ENCODE assay signal across 14 cellular contexts in genomic region chr12:128801879-128802391, GRCh38. TPM values are rescaled to one million over a fixed set of nuclear protein-coding genes. Genes with fewer than 3 reads are reported as not detected.
DNase-seq lines count a peak whose midpoint lies in the region; ATAC-seq, FAIRE-seq and TF ChIP-seq lines count a peak whose summit lies in the region.
"Had no signal": no experiment of that assay in that cellular context is flagged by ENCODE, and none has a peak within 500 bp of the region (broad histone marks: within the 10 kb centered on the region; RNA-seq: fewer than 3 reads in every experiment).

No MANE protein-coding gene starts in this region.

- no peak for TF ChIP-seq RAD21 in GM12878 (IDR thresholded peaks at IDR 0.05; ENCODE audit: insufficient read depth, low read depth, low read length)

- WGBS in GM12878 (ENCODE audit: insufficient coverage, insufficient replicate concordance, low lambda C conversion rate, missing lambda C conversion rate), result 53% methylated on average over 8 of the region's 8 CpGs
- WGBS in aorta, 2 donors, result 25 to 28% methylated on average over 8 of the region's 8 CpGs

- TF ChIP-seq CTCF in GM12878 (IDR thresholded peaks at IDR 0.05 in 2 of 3, conservative IDR thresholded peaks at IDR 0.05 in 1 of 3; ENCODE audit: control insufficient read depth in 2 of 3, extremely low read depth in 1 of 3, insufficient read depth in 1 of 3, low read depth in 3 of 3, low read length in 3 of 3), result no peak
- no peak for TF ChIP-seq CTCF in Caco-2 (IDR thresholded peaks at IDR 0.05; ENCODE audit: insufficient read depth in 1 of 2, low read depth in 1 of 2, low read length in 1 of 2, severe bottlenecking in 1 of 2, unreplicated experiment in 1 of 2)

- H3K27ac ChIP-seq in GM12878 (ENCODE audit: control insufficient read depth, insufficient read depth), result peak overlapping the region; percentile 42; the same call in 1 of the 2 replicates
- peak overlapping the region; percentile 70 to 71 for H3K27ac ChIP-seq in aorta (ENCODE audit: low read depth in 1 of 2, low read length in 2 of 2)
- H3K27ac ChIP-seq: HL-60 had no signal

- ATAC-seq in Right ventricle myocardium superior (ENCODE audit: poor library complexity) (peak; percentile 87), GM12878 (peak; percentile 7; the same call in 2 of the 3 replicates), aorta (ENCODE audit: low FRiP score) (no peak), GM21619 (IDR thresholded peaks at IDR 0.05; ENCODE audit: unreplicated experiment) (no peak)

- TF ChIP-seq EP300 in GM12878 (IDR thresholded peaks at IDR 0.05; ENCODE audit: borderline replicate concordance in 1 of 2, control insufficient read depth in 1 of 2, low read depth in 2 of 2, low read length in 2 of 2), result no peak

- H3K4me2 ChIP-seq in GM12878 (ENCODE audit: control insufficient read depth, insufficient read depth), result 0 out of 2 replicates have a peak overlapping the region, but pooled peaks have one; percentile 31

- POLR2A ChIA-PET in GM12878 (lab: Charles Lee), result interaction anchor here (0.5 to 2.2 kb wide), 5 partner anchors 8 to 39 kb away, joined by 4 to 10 read pairs (median 6); no protein-coding TSS in a partner anchor
- POLR2A ChIA-PET in Caco-2 (lab: Charles Lee), result no interaction called here

- DNase-seq in Right ventricle myocardium superior, result no peak
- no peak for DNase-seq in cardiac septum (ENCODE audit: low spot score)
- no peak for DNase-seq in GM12878 (ENCODE audit: low read depth, low spot score)
- peak; percentile 47 for DNase-seq in kidney glomerular epithelial cell (lab: John Stamatoyannopoulos, UW)
- DNase-seq in aorta, result no peak
- no peak for DNase-seq in Caco-2
- no peak for DNase-seq in UCSD-AML1 (lab: John Stamatoyannopoulos, UW; ENCODE audit: unreplicated experiment)
- DNase-seq: activated T-cell treated with anti-CD3 and anti-CD28 coated beads, Interleukin-2, amount 50 U/mL, for 48 hours; NCI-H1105; stimulated activated CD4-positive, alpha-beta T cell treated with anti-CD3 and anti-CD28 coated beads, Interleukin-2, amount 100 ng/mL, for 48 hours had no signal

- RAD21 ChIA-PET in GM12878 (lab: Charles Lee; ENCODE audit: unreplicated experiment), result interaction anchor here (0.8 to 1.9 kb wide), 5 partner anchors 8 to 20 kb away, joined by 3 to 7 read pairs (median 4); no protein-coding TSS in a partner anchor

- peaks cover 34 to 70% of the 10 kb centered on the region in 2 experiments for H3K36me3 ChIP-seq in GM12878 (ENCODE audit: control insufficient read depth in 2 of 2, insufficient read depth in 2 of 2, low read length in 1 of 2)
- H3K36me3 ChIP-seq in aorta (ENCODE audit: control insufficient read depth in 1 of 2, insufficient read depth in 2 of 2, low read length in 1 of 2), result peaks cover 2 to 8% of the 10 kb centered on the region in 2 donors
- H3K36me3 ChIP-seq in Caco-2 (ENCODE audit: control insufficient read depth, insufficient read depth, low read length), result peaks cover 2% of the 10 kb centered on the region; the same call in 1 of the 2 replicates

- H2AFZ ChIP-seq in GM12878 (ENCODE audit: control insufficient read depth, low read depth, low read length), result no peak overlapping the region

- peaks cover 3% of the 10 kb centered on the region; the same call in 1 of the 2 replicates for H4K20me1 ChIP-seq in GM12878 (ENCODE audit: control insufficient read depth, insufficient read depth)

- H3K9me3 ChIP-seq in GM12878 (replicated peaks; ENCODE audit: control insufficient read depth, insufficient read depth, low read length), result no peaks in the 10 kb centered on the region; the same call in 2 of the 3 replicates
- H3K9me3 ChIP-seq in aorta (ENCODE audit: control insufficient read depth, low read length), result no peaks in the 10 kb centered on the region
- H3K9me3 ChIP-seq in Caco-2, result no peaks in the 10 kb centered on the region

- H3K4me3 Mint-ChIP-seq in Caco-2 (ENCODE audit: unreplicated experiment), result no peak overlapping the region
- H3K4me3 Mint-ChIP-seq: neural crest cell had no signal

- CTCF ChIA-PET in GM12878 (lab: Yijun Ruan, JAX) (interaction anchor here (1.5 to 13.4 kb wide), 2 partner anchors 19 to 55 kb away, joined by 3 to 105 read pairs; no protein-coding TSS in a partner anchor), Caco-2 (lab: Charles Lee) (no interaction called here)

- H3K4me1 ChIP-seq in GM12878 (ENCODE audit: control insufficient read depth, insufficient read depth, low read length) (peaks cover 42% of the 10 kb centered on the region), aorta (ENCODE audit: control insufficient read depth in 1 of 2, insufficient read depth in 2 of 2, low read length in 2 of 2) (peaks cover 0 to 6% of the 10 kb centered on the region in 2 donors), Caco-2 (no peaks in the 10 kb centered on the region)

- H3K4me3 ChIP-seq in GM12878, result no peak overlapping the region
- no peak overlapping the region for H3K4me3 ChIP-seq in aorta (ENCODE audit: low read length in 2 of 2)
- H3K4me3 ChIP-seq in Caco-2 (ENCODE audit: low read depth, low read length), result no peak overlapping the region

- no peaks in the 10 kb centered on the region for H3K27me3 ChIP-seq in GM12878 (replicated peaks in 1 of 2; ENCODE audit: control insufficient read depth in 2 of 2, insufficient read depth in 2 of 2, low read length in 1 of 2)
- no peaks in the 10 kb centered on the region for H3K27me3 ChIP-seq in aorta (ENCODE audit: control insufficient read depth in 1 of 2, insufficient read depth in 2 of 2, low read length in 1 of 2)
- no peaks in the 10 kb centered on the region for H3K27me3 ChIP-seq in Caco-2 (replicated peaks; ENCODE audit: control insufficient read depth, insufficient read depth, low read length)

- no peaks in the 10 kb centered on the region for H3K9me3 Mint-ChIP-seq in Caco-2 (ENCODE audit: unreplicated experiment)
- H3K9me3 Mint-ChIP-seq: neural crest cell had no signal

- H3K27ac Mint-ChIP-seq in Caco-2 (ENCODE audit: unreplicated experiment), result no peak overlapping the region

- no peak for FAIRE-seq in GM12878 (lab: Jason Lieb, UNC)
- FAIRE-seq: colon had no signal

- in situ Hi-C loops in GM12878 (cut with MboI), result no loop called here

- H3K4me1 Mint-ChIP-seq in Caco-2 (ENCODE audit: low read depth, unreplicated experiment), result no peaks in the 10 kb centered on the region
- H3K4me1 Mint-ChIP-seq: neural crest cell had no signal

- SMC1A ChIA-PET in GM12878 (lab: Charles Lee; ENCODE audit: uncharacterized antibody, unreplicated experiment), result interaction anchor here (1.1 to 1.6 kb wide), 5 partner anchors 8 to 28 kb away, joined by 3 to 10 read pairs (median 4); no protein-coding TSS in a partner anchor

- no TSS peak for BruUV-seq in GM12878 (replicated peaks; lab: Mats Ljungman, UMichigan)
- BruUV-seq in Caco-2 (replicated peaks; lab: Mats Ljungman, UMichigan), result no TSS peak

- H3K27me3 Mint-ChIP-seq in Caco-2 (ENCODE audit: insufficient read depth, unreplicated experiment), result no peaks in the 10 kb centered on the region

- peaks cover 77% of the 10 kb centered on the region for H3K36me3 Mint-ChIP-seq in Caco-2 (ENCODE audit: insufficient read depth, unreplicated experiment)

- intact Hi-C loops in Right ventricle myocardium superior (cut with DNase I) (no loop called here), cardiac septum (cut with DNase I) (no loop called here), GM12878 (cut with micrococcal nuclease; ENCODE audit: unreplicated experiment) (no loop called here), aorta (cut with DNase I) (no loop called here), Caco-2 (cut with micrococcal nuclease; ENCODE audit: unreplicated experiment) (no loop called here)

- peaks cover 73% of the 10 kb centered on the region for H3K79me2 ChIP-seq in GM12878 (ENCODE audit: control insufficient read depth, insufficient read depth, low read length)

- peak; percentile 42 for TF ChIP-seq POLR2A in GM12878 (IDR thresholded peaks at IDR 0.05; ENCODE audit: low read depth, low read length)

- H3K9ac ChIP-seq in GM12878 (ENCODE audit: control insufficient read depth, insufficient read depth, low read length), result no peak overlapping the region; the same call in 1 of the 2 replicates

RNA-seq across cellular contexts. Expression of gene SLC15A4, which starts 21.8 kb away (rescaled TPM):
- total RNA-seq in Right ventricle myocardium superior, result 14.2 TPM
- 15.8 TPM for total RNA-seq in cardiac septum
- 830 and 863 TPM in 2 replicates for total RNA-seq in GM12878 (2013; cell fraction: nucleolus; rRNA removed)
- 46.0 and 49.5 TPM in 2 replicates for total RNA-seq in GM12878 (2014; rRNA removed)
- 36.8 and 37.5 TPM in 2 replicates for total RNA-seq in GM12878 (2014; rRNA removed; fragmentation: Illumina TruSeq; extraction: Trizol)
- 40.3 and 44.5 TPM in 2 replicates for total RNA-seq in GM12878 (2021)
- polyA plus RNA-seq in GM12878 (2011; ENCODE audit: low read depth), result 45.1 TPM
- polyA plus RNA-seq in GM12878 (2011; rRNA removed), result 256 and 257 TPM in 2 replicates
- polyA plus RNA-seq in GM12878 (2011; cell fraction: cytosol; rRNA removed), result 161 and 187 TPM in 2 replicates
- 216 and 284 TPM in 2 replicates for polyA plus RNA-seq in GM12878 (2011; cell fraction: nucleus; rRNA removed)
- 58.1 and 84.6 TPM in 2 replicates for polyA plus RNA-seq in GM12878 (2012)
- 36.4 and 44.8 TPM in 2 replicates for polyA plus RNA-seq in GM12878 (2014; fragmentation: Illumina TruSeq; extraction: Trizol)
- 10 to 100 TPM; 17.6 to 24.7 TPM for polyA plus RNA-seq in GM12878 (2014; fragmentation: Nextera tagmentation; extraction: Ambion mirVana)
- 36.8 and 41.6 TPM in 2 replicates for polyA plus RNA-seq in GM12878 (2014; rRNA removed)
- 10 to 100 TPM; 12.7 to 15.1 TPM for polyA plus RNA-seq in GM12878 (2016; fragmentation: Nextera tagmentation; extraction: Ambion mirVana)
- 315 and 350 TPM in 2 replicates for polyA minus RNA-seq in GM12878 (2011; rRNA and poly(A)+ RNA removed)
- 107 and 115 TPM in 2 replicates for polyA minus RNA-seq in GM12878 (2011; cell fraction: cytosol; rRNA and poly(A)+ RNA removed)
- polyA minus RNA-seq in GM12878 (2011; cell fraction: nucleus; rRNA and poly(A)+ RNA removed), result 222 and 331 TPM in 2 replicates
- 10 to 100 TPM; 36.2 to 38.6 TPM for total RNA-seq in aorta
- 10 to 100 TPM; 16.0 to 21.1 TPM for polyA plus RNA-seq in aorta
- 17.8 and 19.6 TPM in 2 replicates for total RNA-seq in Caco-2 (2022)

RNA-seq across cellular contexts. Expression of gene GLT1D1, which starts 51.3 kb away (rescaled TPM):
- total RNA-seq in Right ventricle myocardium superior (0.30 TPM), cardiac septum (1.1 TPM), GM12878 (2014; rRNA removed) (2.4 and 2.5 TPM in 2 replicates), GM12878 (2014; rRNA removed; fragmentation: Illumina TruSeq; extraction: Trizol) (2.6 and 3.0 TPM in 2 replicates), GM12878 (2021) (4.1 and 4.2 TPM in 2 replicates), aorta (1 to 10 TPM in 1 of 2 donors, under 1 TPM in 1; 0.78 to 1.4 TPM), Caco-2 (2022) (not detected in 2 replicates)
- total RNA-seq in GM12878 (2013; cell fraction: nucleolus; rRNA removed), result 21.7 and 24.4 TPM in 2 replicates
- 2.3 TPM for polyA plus RNA-seq in GM12878 (2011; ENCODE audit: low read depth)
- polyA plus RNA-seq in GM12878 (2011; rRNA removed) (62.8 and 71.4 TPM in 2 replicates), GM12878 (2014; fragmentation: Illumina TruSeq; extraction: Trizol) (3.2 and 3.7 TPM in 2 replicates), GM12878 (2014; fragmentation: Nextera tagmentation; extraction: Ambion mirVana) (under 1 TPM; 0.42 to 0.53 TPM), GM12878 (2014; rRNA removed) (3.0 TPM in 2 replicates), GM12878 (2016; fragmentation: Nextera tagmentation; extraction: Ambion mirVana) (1 to 10 TPM; 1.7 to 3.8 TPM), aorta (under 1 TPM in 1 of 2 donors, not detected in 1; 0.54 TPM)
- 59.7 and 62.9 TPM in 2 replicates for polyA plus RNA-seq in GM12878 (2011; cell fraction: cytosol; rRNA removed)
- polyA plus RNA-seq in GM12878 (2011; cell fraction: nucleus; rRNA removed), result 37.7 and 42.3 TPM in 2 replicates
- 5.0 and 5.5 TPM in 2 replicates for polyA plus RNA-seq in GM12878 (2012)
- polyA minus RNA-seq in GM12878 (2011; rRNA and poly(A)+ RNA removed), result 61.7 and 63.7 TPM in 2 replicates
- polyA minus RNA-seq in GM12878 (2011; cell fraction: cytosol; rRNA and poly(A)+ RNA removed), result 23.4 and 23.9 TPM in 2 replicates
- 12.7 and 17.6 TPM in 2 replicates for polyA minus RNA-seq in GM12878 (2011; cell fraction: nucleus; rRNA and poly(A)+ RNA removed)

Comparison
In these comparisons a context has a peak if more than half of its experiments do, and no peak if none do; other contexts are left out.
1. ATAC-seq: peak in Right ventricle myocardium superior (single experiment) and GM12878 (single experiment); none in aorta (single experiment) and GM21619 (single experiment).